23 cellular contexts compared by ENCODE assay signal in the genomic region with DNA sequence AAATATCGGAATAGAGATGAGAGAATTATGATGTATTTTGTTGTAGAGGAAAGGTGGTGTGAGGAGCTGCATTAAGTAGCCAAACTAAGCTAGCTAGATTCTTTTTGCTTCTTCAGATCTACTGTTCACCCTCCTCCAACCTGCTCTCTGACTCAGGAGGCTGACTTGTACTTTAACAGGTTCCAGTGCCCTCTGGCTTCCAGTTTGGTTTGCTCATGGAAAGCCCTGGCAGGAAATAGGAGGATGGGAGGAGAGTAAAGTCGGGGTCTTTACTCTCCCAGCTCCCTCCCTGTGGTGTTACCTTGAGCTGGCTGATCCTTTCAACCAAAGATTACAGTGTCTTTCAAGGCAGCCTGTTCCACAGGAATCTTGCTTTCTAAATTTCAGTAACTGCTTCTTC.
DNase-seq lines count a peak whose midpoint lies in the region; ATAC-seq and TF ChIP-seq lines count a peak whose summit lies in the region.
"Had no signal": no experiment of that assay in that cellular context is flagged by ENCODE, and none has a peak within 500 bp of the region (broad histone marks: within the 10 kb centered on the region; RNA-seq: fewer than 3 reads in every experiment).

No MANE protein-coding gene starts in this region.

- no peaks in the 10 kb centered on the region for H3K9me2 ChIP-seq in GM23338 (ENCODE audit: insufficient read depth)

- H3K27ac ChIP-seq in GM23338 (ENCODE audit: low read depth) = no peak overlapping the region
- H3K27ac ChIP-seq: GM23248 had no signal

- H3K27me3 Mint-ChIP-seq in GM23338 (ENCODE audit: insufficient read depth, low read depth, poor library complexity) = no peaks in the 10 kb centered on the region
- no peaks in the 10 kb centered on the region for H3K27me3 Mint-ChIP-seq in nephron (ENCODE audit: low read depth)
- peaks cover 5% of the 10 kb centered on the region for H3K27me3 Mint-ChIP-seq in activated T-cell treated with anti-CD3 and anti-CD28 coated beads, Interleukin-2, amount 50 U/mL, for 4 hours (ENCODE audit: low read depth)
- H3K27me3 Mint-ChIP-seq: CD4-positive, CD25-positive, alpha-beta regulatory T cell had no signal

- no peaks in the 10 kb centered on the region for H3K4me1 ChIP-seq in GM23338 (ENCODE audit: insufficient read depth)
- H3K4me1 ChIP-seq: HAP-1 had no signal

- H3K27ac Mint-ChIP-seq in GM23338 (no peak overlapping the region), nephron (peak overlapping the region in 2 of 3 experiments; percentile 35 to 65)
- H3K27ac Mint-ChIP-seq: CD4-positive, CD25-positive, alpha-beta regulatory T cell; HFFc6 had no signal

- H2AFZ ChIP-seq in GM23338 = no peak overlapping the region
- H2AFZ ChIP-seq: GM23248 had no signal

- H3F3A ChIP-seq in GM23338 (replicated peaks; ENCODE audit: low read depth) = no peaks in the 10 kb centered on the region

- H3K4me3 ChIP-seq in GM23338 = no peak overlapping the region
- H3K4me3 ChIP-seq: GM23248, HAP-1 had no signal

- H3K27me3 ChIP-seq in GM23338 (ENCODE audit: insufficient read depth) = no peaks in the 10 kb centered on the region

- ATAC-seq in GM23338 (no peak), HG02885 (IDR thresholded peaks at IDR 0.05; ENCODE audit: poor library complexity, unreplicated experiment) (no peak)
- no peak for ATAC-seq in activated T-cell treated with anti-CD3 and anti-CD28 coated beads, Interleukin-2, amount 50 U/mL, for 4 hours

- TF ChIP-seq CTCF in GM23338 (conservative IDR thresholded peaks at IDR 0.05; ENCODE audit: low read depth in 2 of 2) (0 out of 4 replicates have a peak, but pooled peaks of 1 of the 2 experiments have one; percentile 6), nephron (IDR thresholded peaks at IDR 0.05; ENCODE audit: unreplicated experiment in 3 of 3) (no peak)

- no peaks in the 10 kb centered on the region for H3K79me2 ChIP-seq in GM23338 (replicated peaks; ENCODE audit: insufficient read depth)

- H3K4me1 Mint-ChIP-seq in GM23338 = no peaks in the 10 kb centered on the region
- peaks cover 17% of the 10 kb centered on the region for H3K4me1 Mint-ChIP-seq in nephron
- no peaks in the 10 kb centered on the region for H3K4me1 Mint-ChIP-seq in activated T-cell treated with anti-CD3 and anti-CD28 coated beads, Interleukin-2, amount 50 U/mL, for 4 hours (ENCODE audit: low read depth)
- H3K4me1 Mint-ChIP-seq: CD4-positive, CD25-positive, alpha-beta regulatory T cell had no signal

- H3K4me3 Mint-ChIP-seq in GM23338 (no peak overlapping the region), nephron (no peak overlapping the region)
- no peak overlapping the region for H3K4me3 Mint-ChIP-seq in activated T-cell treated with anti-CD3 and anti-CD28 coated beads, Interleukin-2, amount 50 U/mL, for 4 hours
- H3K4me3 Mint-ChIP-seq: CD4-positive, CD25-positive, alpha-beta regulatory T cell; HFFc6 had no signal

- no peak overlapping the region for H3K4me2 ChIP-seq in GM23338

- H3K36me3 ChIP-seq in GM23338 (ENCODE audit: insufficient read depth) = no peaks in the 10 kb centered on the region
- H3K36me3 ChIP-seq: HAP-1 had no signal

- no peaks in the 10 kb centered on the region for H4K20me1 ChIP-seq in GM23338 (replicated peaks; ENCODE audit: insufficient read depth)

- H3K9me3 Mint-ChIP-seq in GM23338 (no peaks in the 10 kb centered on the region), nephron (no peaks in the 10 kb centered on the region)
- H3K9me3 Mint-ChIP-seq in activated T-cell treated with anti-CD3 and anti-CD28 coated beads, Interleukin-2, amount 50 U/mL, for 4 hours = no peaks in the 10 kb centered on the region

- H3K36me3 Mint-ChIP-seq in GM23338 (ENCODE audit: low read depth) (no peaks in the 10 kb centered on the region), nephron (ENCODE audit: low read depth) (no peaks in the 10 kb centered on the region)
- H3K36me3 Mint-ChIP-seq in activated T-cell treated with anti-CD3 and anti-CD28 coated beads, Interleukin-2, amount 50 U/mL, for 4 hours (ENCODE audit: insufficient read depth) = no peaks in the 10 kb centered on the region
- H3K36me3 Mint-ChIP-seq: CD4-positive, CD25-positive, alpha-beta regulatory T cell had no signal

- DNase-seq in GM23338 (ENCODE audit: low spot score) (peak; percentile 12), OCI-M1 (lab: John Stamatoyannopoulos, UW) (peak; percentile 6), iPS-NIHi11 (ENCODE audit: low spot score) (peak; percentile 4), hypothalamus (lab: John Stamatoyannopoulos, UW) (no peak)
- no peak for DNase-seq in activated CD4-positive, alpha-beta T cell treated with anti-CD3 and anti-CD28 coated beads for 1 hour
- no peak for DNase-seq in activated T-cell treated with anti-CD3 and anti-CD28 coated beads, Interleukin-2, amount 50 U/mL, for 4 hours
- DNase-seq: CD4-positive, CD25-positive, alpha-beta regulatory T cell; GM23248; HFFc6; Kasumi-1; MV-4-11; NCI-H1105; NCI-H1436 treated with DMSO at 0.1 percent for 48 hours; NCI-H187 treated with DMSO at 0.1 percent for 48 hours; NCI-H2107; NCI-H446; NCI-H524 treated with DMSO at 0.1 percent for 48 hours; NCI-H774; RPMI8226; SHP77 had no signal

TF ChIP-seq in GM23338, 12 proteins besides CTCF, POLR2A, EP300 and RAD21:
- TF ChIP-seq EZH2phosphoT487 (IDR thresholded peaks at IDR 0.05; ENCODE audit: unreplicated experiment) = no peak
- TF ChIP-seq ZNF331 (CRISPR knock-in tag; IDR thresholded peaks at IDR 0.05; ENCODE audit: low read depth) = no peak

Comparison
In these comparisons a context has a peak if more than half of its experiments do, and no peak if none do; other contexts are left out.
1. DNase-seq: peak in GM23338 (single experiment), OCI-M1 (single experiment) and iPS-NIHi11 (single experiment); none in activated CD4-positive, alpha-beta T cell treated with anti-CD3 and anti-CD28 coated beads for 1 hour (single experiment), hypothalamus (0 of 51) and activated T-cell treated with anti-CD3 and anti-CD28 coated beads, Interleukin-2, amount 50 U/mL, for 4 hours (single experiment).